ENCODE assay signal across 8 cellular contexts in genomic region chr3:14203521-14204079, GRCh38.
DNase-seq lines count a peak whose midpoint lies in the region; ATAC-seq and TF ChIP-seq lines count a peak whose summit lies in the region.

No MANE protein-coding gene starts in this region.

- TF ChIP-seq RAD21 in Ishikawa (IDR thresholded peaks at IDR 0.05; ENCODE audit: low read depth) = peak; percentile 93

- intact Hi-C loops in head of caudate nucleus (cut with DNase I) = loop anchor here (5.0 kb wide), 1 partner anchor 269 kb away; no protein-coding TSS in a partner anchor

- no peak for ATAC-seq in GM19455 (IDR thresholded peaks at IDR 0.05; ENCODE audit: unreplicated experiment)

- peak; percentile 67 for DNase-seq in NCI-H510A treated with DMSO at 0.1 percent for 48 hours (lab: John Stamatoyannopoulos, UW)
- DNase-seq in NCI-H510A (lab: John Stamatoyannopoulos, UW) = no peak
- peak; percentile 77 for DNase-seq in RKO (ENCODE audit: low spot score)
- peak; percentile 31 for DNase-seq in activated naive CD4-positive, alpha-beta T cell treated with anti-CD3 and anti-CD28 coated beads, Interleukin-2, amount 50 U/mL, for 16 hours
- peak; percentile 36 to 90 (median 78) for DNase-seq in head of caudate nucleus
- peak; percentile 90 for DNase-seq in pons (ENCODE audit: low spot score)

- TF ChIP-seq EP300 in Ishikawa (IDR thresholded peaks at IDR 0.05; ENCODE audit: borderline replicate concordance) = no peak; the same call in 1 of the 2 replicates

TF ChIP-seq in Ishikawa, 13 proteins besides CTCF, POLR2A, EP300 and RAD21:
- no peak for TF ChIP-seq TCF12 (IDR thresholded peaks at IDR 0.05; ENCODE audit: low read depth)
- TF ChIP-seq NFIC (IDR thresholded peaks at IDR 0.05) = no peak
- TF ChIP-seq REST (IDR thresholded peaks at IDR 0.05; ENCODE audit: low read depth) = no peak
- TF ChIP-seq ZBTB7A (IDR thresholded peaks at IDR 0.05; ENCODE audit: low read depth) = no peak
